10 cellular contexts compared by ENCODE assay signal in genomic region chr1:226988337-226988672, GRCh38. TPM values are rescaled to one million over a fixed set of nuclear protein-coding genes. Genes with fewer than 3 reads are reported as not detected.
DNase-seq lines count a peak whose midpoint lies in the region; ATAC-seq, FAIRE-seq and TF ChIP-seq lines count a peak whose summit lies in the region.
"Had no signal": no experiment of that assay in that cellular context is flagged by ENCODE, and none has a peak within 500 bp of the region (broad histone marks: within the 10 kb centered on the region; RNA-seq: fewer than 3 reads in every experiment).

No MANE protein-coding gene starts in this region.

- peak; percentile 65 for DNase-seq in HuH-7 (ENCODE audit: low spot score)
- peak; percentile 16 to 34 for DNase-seq in frontal cortex (ENCODE audit: low spot score in 2 of 2)
- peak; percentile 76 for DNase-seq in posterior vena cava (ENCODE audit: low spot score)
- DNase-seq in effector CD4-positive, alpha-beta T cell, result no peak
- DNase-seq in central memory CD4-positive, alpha-beta T cell, result no peak
- DNase-seq in cerebellar nuclear complex (lab: John Stamatoyannopoulos, UW), result no peak
- DNase-seq: activated T-cell treated with anti-CD3 and anti-CD28 coated beads, Interleukin-2, amount 50 U/mL, for 72 hours had no signal

- TF ChIP-seq CTCF in C4-2B (conservative IDR thresholded peaks at IDR 0.05), result no peak

- H3K27ac ChIP-seq in C4-2B, result peak overlapping the region; percentile 77
- H3K27ac ChIP-seq: parathyroid adenoma had no signal

- no peak for ATAC-seq in HG02840 (IDR thresholded peaks at IDR 0.05; ENCODE audit: low FRiP score, unreplicated experiment)
- ATAC-seq: activated T-cell treated with anti-CD3 and anti-CD28 coated beads, Interleukin-2, amount 50 U/mL, for 72 hours had no signal

- FAIRE-seq in frontal cortex (lab: Jason Lieb, UNC), result no peak

- intact Hi-C loops in posterior vena cava (cut with DNase I), result no loop called here

RNA-seq across cellular contexts. Expression of gene COQ8A, which starts 48.2 kb away (rescaled TPM):
- 17.5 TPM for total RNA-seq in frontal cortex
- total RNA-seq in posterior vena cava, result 10 to 100 TPM; 15.4 to 21.1 TPM

Comparison
In these comparisons a context has a peak if more than half of its experiments do, and no peak if none do; other contexts are left out.
1. DNase-seq: peak in HuH-7 (single experiment), frontal cortex (2 of 2) and posterior vena cava (single experiment); none in effector CD4-positive, alpha-beta T cell (single experiment), central memory CD4-positive, alpha-beta T cell (single experiment) and cerebellar nuclear complex (0 of 2).